Comparison of ENCODE assay signal across 2 cellular contexts in genomic region chr12:83929792-83930191, GRCh38.
DNase-seq lines count a peak whose midpoint lies in the region; FAIRE-seq and TF ChIP-seq lines count a peak whose summit lies in the region.
"Not testable (repeated sequence)": the region's sequence is repeated elsewhere in the genome, so short reads cannot be mapped to it uniquely, and the experiment has no call there.

No MANE protein-coding gene starts in this region.

- not testable (repeated sequence) for H3K27ac ChIP-seq in endothelial cell of umbilical vein (ENCODE audit: insufficient read depth, low read depth, low read length)

- H3K9me1 ChIP-seq in endothelial cell of umbilical vein (replicated peaks; ENCODE audit: control insufficient read depth, extremely low read depth, insufficient read depth, low read length) = not testable (repeated sequence)

- POLR2A ChIA-PET in endothelial cell of umbilical vein (lab: Charles Lee) = not testable (repeated sequence)

- H3K79me2 ChIP-seq in endothelial cell of umbilical vein (ENCODE audit: control insufficient read depth, insufficient read depth, low read length) = not testable (repeated sequence)

- H3K9ac ChIP-seq in endothelial cell of umbilical vein (replicated peaks; ENCODE audit: extremely low read depth, insufficient read depth, low read length) = not testable (repeated sequence)

- TF ChIP-seq POLR2A in endothelial cell of umbilical vein (IDR thresholded peaks at IDR 0.05; ENCODE audit: low read depth, low read length) = not testable (repeated sequence)

- not testable (repeated sequence) for BruUV-seq in endothelial cell of umbilical vein (replicated peaks; lab: Mats Ljungman, UMichigan)

- H2AFZ ChIP-seq in endothelial cell of umbilical vein (ENCODE audit: low read depth, low read length) = not testable (repeated sequence)

- H3K36me3 ChIP-seq in endothelial cell of umbilical vein (ENCODE audit: control insufficient read depth in 2 of 2, extremely low read depth in 1 of 2, insufficient read depth in 2 of 2, low read length in 2 of 2) = not testable (repeated sequence)

- dilution Hi-C loops in endothelial cell of umbilical vein (cut with MboI; ENCODE audit: extremely low pct_ligation_motif_present, low sequenced_read_pairs) = not testable (repeated sequence)

- intact Hi-C loops in endothelial cell of umbilical vein (cut with micrococcal nuclease); posterior vena cava (cut with DNase I): not testable (repeated sequence)

- H3K4me2 ChIP-seq in endothelial cell of umbilical vein (ENCODE audit: insufficient read depth, low read length) = not testable (repeated sequence)

- CTCF ChIA-PET in endothelial cell of umbilical vein (lab: Charles Lee) = not testable (repeated sequence)

- not testable (repeated sequence) for H3K4me1 ChIP-seq in endothelial cell of umbilical vein (ENCODE audit: control insufficient read depth, extremely low read depth, insufficient read depth, low read length)

- not testable (repeated sequence) for H3K27me3 ChIP-seq in endothelial cell of umbilical vein (ENCODE audit: control insufficient read depth in 2 of 2, insufficient read depth in 2 of 2, low read length in 2 of 2)

- peak; percentile 62 for FAIRE-seq in endothelial cell of umbilical vein (lab: Jason Lieb, UNC)

- H3K9me3 ChIP-seq in endothelial cell of umbilical vein (replicated peaks; ENCODE audit: control insufficient read depth, insufficient read depth, low read length) = not testable (repeated sequence)

- not testable (repeated sequence) for DNase-seq in endothelial cell of umbilical vein (ENCODE audit: low read depth, low spot score)
- DNase-seq in posterior vena cava (ENCODE audit: low spot score) = peak; percentile 64

- H4K20me1 ChIP-seq in endothelial cell of umbilical vein (replicated peaks; ENCODE audit: control insufficient read depth, extremely low read depth, insufficient read depth, low read length) = not testable (repeated sequence)

- not testable (repeated sequence) for TF ChIP-seq CTCF in endothelial cell of umbilical vein (IDR thresholded peaks at IDR 0.05; ENCODE audit: extremely low read depth in 1 of 2, insufficient read depth in 1 of 2, low read depth in 1 of 2, low read length in 2 of 2)

- not testable (repeated sequence) for H3K4me3 ChIP-seq in endothelial cell of umbilical vein (replicated peaks in 1 of 3; ENCODE audit: insufficient read depth in 1 of 3, low read depth in 1 of 3, low read length in 3 of 3)
